8 cellular contexts compared by ENCODE assay signal in the genomic region with DNA sequence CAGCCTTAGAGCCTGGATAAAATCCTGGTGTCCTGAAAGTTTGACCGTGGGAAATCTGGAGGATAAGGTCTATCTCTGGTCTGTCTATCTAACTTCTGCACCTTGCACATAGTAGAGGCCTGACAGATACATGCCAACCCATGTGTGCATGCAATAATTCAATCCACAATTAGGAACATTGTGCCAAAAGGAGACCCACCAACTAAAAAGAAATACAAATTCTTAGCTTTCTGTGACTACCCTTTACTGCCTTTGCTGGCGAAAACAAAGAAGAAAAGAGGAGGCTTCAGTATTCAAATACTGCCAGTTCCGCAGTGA. TPM values are rescaled to one million over a fixed set of nuclear protein-coding genes. Genes with fewer than 3 reads are reported as not detected.
DNase-seq lines count a peak whose midpoint lies in the region; ATAC-seq and TF ChIP-seq lines count a peak whose summit lies in the region.

No MANE protein-coding gene starts in this region.

- peak overlapping the region; percentile 95 for H3K27ac Mint-ChIP-seq in activated CD4-positive, alpha-beta T cell treated with anti-CD3 and anti-CD28 coated beads, Interleukin-2, amount 10 ng/mL, durations not matched to agents 24 days and 14 days

- H3K27me3 Mint-ChIP-seq in activated CD4-positive, alpha-beta T cell treated with anti-CD3 and anti-CD28 coated beads, Interleukin-2, amount 10 ng/mL, durations not matched to agents 24 days and 14 days = peaks cover 24% of the 10 kb centered on the region

- no peak for TF ChIP-seq POLR2A in thyroid gland (IDR thresholded peaks at IDR 0.05)

- no peak for ATAC-seq in GM19351 (IDR thresholded peaks at IDR 0.05; ENCODE audit: unreplicated experiment)
- no peak for ATAC-seq in GM21576 (IDR thresholded peaks at IDR 0.05; ENCODE audit: unreplicated experiment)
- ATAC-seq in left lobe of liver = no peak

- H3K4me3 ChIP-seq in adipocyte (ENCODE audit: low read length) (peak overlapping the region; percentile 97), thyroid gland (replicated peaks in 1 of 3) (peak overlapping the region in 2 of 3 donors; percentile 69 to 93)

- WGBS in thyroid gland, 2 donors = 63 to 66% methylated on average over 3 of the region's 3 CpGs

- H3K27me3 ChIP-seq in adipocyte (replicated peaks; ENCODE audit: control insufficient read depth, insufficient read depth, low read length) = peaks cover 4% of the 10 kb centered on the region
- H3K27me3 ChIP-seq in layer of hippocampus (ENCODE audit: control insufficient read depth, insufficient read depth, low read length) = no peaks in the 10 kb centered on the region
- H3K27me3 ChIP-seq in thyroid gland = no peaks in the 10 kb centered on the region

- H3K4me1 Mint-ChIP-seq in activated CD4-positive, alpha-beta T cell treated with anti-CD3 and anti-CD28 coated beads, Interleukin-2, amount 10 ng/mL, durations not matched to agents 24 days and 14 days = peaks cover 18% of the 10 kb centered on the region

- no peak for TF ChIP-seq CTCF in thyroid gland (IDR thresholded peaks at IDR 0.05)

- intact Hi-C loops in activated CD4-positive, alpha-beta T cell treated with anti-CD3 and anti-CD28 coated beads, Interleukin-2, amount 10 ng/mL, durations not matched to agents 24 days and 14 days (cut with micrococcal nuclease) = loop anchor here (1.0 to 2.0 kb wide), 3 partner anchors 110 to 306 kb away; partner anchors contain the start of genes CENPL, DARS2 and ZBTB37
- intact Hi-C loops in thyroid gland (cut with DNase I) = loop anchor here (10.0 kb wide), 1 partner anchor 290 kb away; no protein-coding TSS in a partner anchor

- peak overlapping the region; percentile 96 for H3K4me3 Mint-ChIP-seq in activated CD4-positive, alpha-beta T cell treated with anti-CD3 and anti-CD28 coated beads, Interleukin-2, amount 10 ng/mL, durations not matched to agents 24 days and 14 days

- peak overlapping the region; percentile 97 for H3K9ac ChIP-seq in adipocyte (ENCODE audit: low read length)

- H3K4me1 ChIP-seq in adipocyte (ENCODE audit: control insufficient read depth, insufficient read depth, low read length) = peaks cover 22% of the 10 kb centered on the region
- peaks cover 8 to 9% of the 10 kb centered on the region in 2 donors for H3K4me1 ChIP-seq in thyroid gland

- H3K27ac ChIP-seq in layer of hippocampus (ENCODE audit: low read depth, low read length) (peak overlapping the region; percentile 36), thyroid gland (peak overlapping the region; percentile 70 to 84 (median 81))

- peaks cover 20% of the 10 kb centered on the region for H3K36me3 Mint-ChIP-seq in activated CD4-positive, alpha-beta T cell treated with anti-CD3 and anti-CD28 coated beads, Interleukin-2, amount 10 ng/mL, durations not matched to agents 24 days and 14 days (ENCODE audit: low read depth)

- no peak for DNase-seq in activated CD4-positive, alpha-beta T cell treated with anti-CD3 and anti-CD28 coated beads, Interleukin-2, amount 10 ng/mL, durations not matched to agents 24 days and 14 days
- no peak for DNase-seq in activated CD4-positive, alpha-beta T cell treated with anti-CD3 and anti-CD28 coated beads for 4 hours
- no peak for DNase-seq in adipocyte (ENCODE audit: low read depth)
- DNase-seq in thyroid gland = no peak
- DNase-seq in left lobe of liver (ENCODE audit: low spot score) = no peak

- H3K36me3 ChIP-seq in adipocyte (ENCODE audit: control insufficient read depth, insufficient read depth, low read length, severe bottlenecking) (no peaks in the 10 kb centered on the region), thyroid gland (no peaks in the 10 kb centered on the region)

- H3K9me3 Mint-ChIP-seq in activated CD4-positive, alpha-beta T cell treated with anti-CD3 and anti-CD28 coated beads, Interleukin-2, amount 10 ng/mL, durations not matched to agents 24 days and 14 days = peaks cover 6% of the 10 kb centered on the region

- no peaks in the 10 kb centered on the region for H3K9me3 ChIP-seq in adipocyte (ENCODE audit: control insufficient read depth, low read length)
- H3K9me3 ChIP-seq in thyroid gland = no peaks in the 10 kb centered on the region

RNA-seq across cellular contexts. Expression of gene KLHL20, which starts 0.4 kb away (rescaled TPM):
- 15.4 and 17.1 TPM in 2 replicates for total RNA-seq in activated CD4-positive, alpha-beta T cell treated with anti-CD3 and anti-CD28 coated beads, Interleukin-2, amount 10 ng/mL, durations not matched to agents 24 days and 14 days
- 10 to 100 TPM; 23.2 to 36.4 (median 28.1) TPM for total RNA-seq in thyroid gland
- 13.2 TPM for total RNA-seq in left lobe of liver

RNA-seq across cellular contexts. Expression of gene ANKRD45, which starts 44.7 kb away (rescaled TPM):
- total RNA-seq in activated CD4-positive, alpha-beta T cell treated with anti-CD3 and anti-CD28 coated beads, Interleukin-2, amount 10 ng/mL, durations not matched to agents 24 days and 14 days = not detected in 2 replicates
- total RNA-seq in thyroid gland = 1 to 10 TPM in 2 of 4 donors, under 1 TPM in 2; 0.27 to 2.3 (median 0.94) TPM
- not detected for total RNA-seq in left lobe of liver
